Comparison of ENCODE assay signal across 2 cellular contexts in the genomic region with DNA sequence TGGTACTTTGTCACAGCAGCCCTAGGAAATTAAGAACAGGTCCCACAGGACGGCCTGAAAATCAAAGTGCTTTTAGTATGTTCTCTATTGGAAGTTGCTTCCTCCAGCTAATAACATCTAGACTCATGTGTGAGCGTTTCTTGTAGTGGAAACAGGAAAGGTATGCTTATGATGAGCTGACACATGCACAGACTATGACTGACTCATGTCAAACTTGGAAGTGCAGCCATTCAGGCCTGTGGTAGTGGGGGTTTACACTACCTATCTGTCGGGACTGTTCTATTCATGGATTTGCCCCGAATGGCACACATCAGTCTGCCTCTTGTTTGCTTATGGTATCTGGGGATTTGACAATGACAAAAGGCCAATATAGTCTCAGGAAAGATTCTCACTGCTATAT.
TF ChIP-seq lines count a peak whose summit lies in the region.

No MANE protein-coding gene starts in this region.

TF ChIP-seq in SK-N-SH, 30 proteins besides CTCF, POLR2A, EP300 and RAD21 (continued from another document):
- TF ChIP-seq, protein P1, sequence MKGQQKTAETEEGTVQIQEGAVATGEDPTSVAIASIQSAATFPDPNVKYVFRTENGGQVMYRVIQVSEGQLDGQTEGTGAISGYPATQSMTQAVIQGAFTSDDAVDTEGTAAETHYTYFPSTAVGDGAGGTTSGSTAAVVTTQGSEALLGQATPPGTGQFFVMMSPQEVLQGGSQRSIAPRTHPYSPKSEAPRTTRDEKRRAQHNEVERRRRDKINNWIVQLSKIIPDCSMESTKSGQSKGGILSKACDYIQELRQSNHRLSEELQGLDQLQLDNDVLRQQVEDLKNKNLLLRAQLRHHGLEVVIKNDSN (IDR thresholded peaks at IDR 0.05; ENCODE audit: borderline replicate concordance, low read depth): no peak
- no peak for TF ChIP-seq FOXM1 (IDR thresholded peaks at IDR 0.05; ENCODE audit: low read depth)
- TF ChIP-seq, protein P2, sequence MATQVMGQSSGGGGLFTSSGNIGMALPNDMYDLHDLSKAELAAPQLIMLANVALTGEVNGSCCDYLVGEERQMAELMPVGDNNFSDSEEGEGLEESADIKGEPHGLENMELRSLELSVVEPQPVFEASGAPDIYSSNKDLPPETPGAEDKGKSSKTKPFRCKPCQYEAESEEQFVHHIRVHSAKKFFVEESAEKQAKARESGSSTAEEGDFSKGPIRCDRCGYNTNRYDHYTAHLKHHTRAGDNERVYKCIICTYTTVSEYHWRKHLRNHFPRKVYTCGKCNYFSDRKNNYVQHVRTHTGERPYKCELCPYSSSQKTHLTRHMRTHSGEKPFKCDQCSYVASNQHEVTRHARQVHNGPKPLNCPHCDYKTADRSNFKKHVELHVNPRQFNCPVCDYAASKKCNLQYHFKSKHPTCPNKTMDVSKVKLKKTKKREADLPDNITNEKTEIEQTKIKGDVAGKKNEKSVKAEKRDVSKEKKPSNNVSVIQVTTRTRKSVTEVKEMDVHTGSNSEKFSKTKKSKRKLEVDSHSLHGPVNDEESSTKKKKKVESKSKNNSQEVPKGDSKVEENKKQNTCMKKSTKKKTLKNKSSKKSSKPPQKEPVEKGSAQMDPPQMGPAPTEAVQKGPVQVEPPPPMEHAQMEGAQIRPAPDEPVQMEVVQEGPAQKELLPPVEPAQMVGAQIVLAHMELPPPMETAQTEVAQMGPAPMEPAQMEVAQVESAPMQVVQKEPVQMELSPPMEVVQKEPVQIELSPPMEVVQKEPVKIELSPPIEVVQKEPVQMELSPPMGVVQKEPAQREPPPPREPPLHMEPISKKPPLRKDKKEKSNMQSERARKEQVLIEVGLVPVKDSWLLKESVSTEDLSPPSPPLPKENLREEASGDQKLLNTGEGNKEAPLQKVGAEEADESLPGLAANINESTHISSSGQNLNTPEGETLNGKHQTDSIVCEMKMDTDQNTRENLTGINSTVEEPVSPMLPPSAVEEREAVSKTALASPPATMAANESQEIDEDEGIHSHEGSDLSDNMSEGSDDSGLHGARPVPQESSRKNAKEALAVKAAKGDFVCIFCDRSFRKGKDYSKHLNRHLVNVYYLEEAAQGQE (IDR thresholded peaks at IDR 0.05; ENCODE audit: low read depth, low read length): no peak
- no peak for TF ChIP-seq EZH2phosphoT487 (IDR thresholded peaks at IDR 0.05; ENCODE audit: borderline replicate concordance, low read depth)
- TF ChIP-seq SIN3A (IDR thresholded peaks at IDR 0.05; ENCODE audit: borderline replicate concordance, low read depth, low read length): no peak
- TF ChIP-seq, protein P3, sequence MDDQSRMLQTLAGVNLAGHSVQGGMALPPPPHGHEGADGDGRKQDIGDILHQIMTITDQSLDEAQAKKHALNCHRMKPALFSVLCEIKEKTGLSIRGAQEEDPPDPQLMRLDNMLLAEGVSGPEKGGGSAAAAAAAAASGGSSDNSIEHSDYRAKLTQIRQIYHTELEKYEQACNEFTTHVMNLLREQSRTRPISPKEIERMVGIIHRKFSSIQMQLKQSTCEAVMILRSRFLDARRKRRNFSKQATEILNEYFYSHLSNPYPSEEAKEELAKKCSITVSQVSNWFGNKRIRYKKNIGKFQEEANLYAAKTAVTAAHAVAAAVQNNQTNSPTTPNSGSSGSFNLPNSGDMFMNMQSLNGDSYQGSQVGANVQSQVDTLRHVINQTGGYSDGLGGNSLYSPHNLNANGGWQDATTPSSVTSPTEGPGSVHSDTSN (IDR thresholded peaks at IDR 0.05): peak; percentile 49; the same call in 1 of the 2 replicates
- no peak for TF ChIP-seq JUND (IDR thresholded peaks at IDR 0.05)
- TF ChIP-seq MEF2A (IDR thresholded peaks at IDR 0.05; ENCODE audit: borderline replicate concordance, low read depth): no peak

TF ChIP-seq in WTC11, 78 proteins besides CTCF, POLR2A, EP300 and RAD21 (continued from another document):
- TF ChIP-seq, protein P4, sequence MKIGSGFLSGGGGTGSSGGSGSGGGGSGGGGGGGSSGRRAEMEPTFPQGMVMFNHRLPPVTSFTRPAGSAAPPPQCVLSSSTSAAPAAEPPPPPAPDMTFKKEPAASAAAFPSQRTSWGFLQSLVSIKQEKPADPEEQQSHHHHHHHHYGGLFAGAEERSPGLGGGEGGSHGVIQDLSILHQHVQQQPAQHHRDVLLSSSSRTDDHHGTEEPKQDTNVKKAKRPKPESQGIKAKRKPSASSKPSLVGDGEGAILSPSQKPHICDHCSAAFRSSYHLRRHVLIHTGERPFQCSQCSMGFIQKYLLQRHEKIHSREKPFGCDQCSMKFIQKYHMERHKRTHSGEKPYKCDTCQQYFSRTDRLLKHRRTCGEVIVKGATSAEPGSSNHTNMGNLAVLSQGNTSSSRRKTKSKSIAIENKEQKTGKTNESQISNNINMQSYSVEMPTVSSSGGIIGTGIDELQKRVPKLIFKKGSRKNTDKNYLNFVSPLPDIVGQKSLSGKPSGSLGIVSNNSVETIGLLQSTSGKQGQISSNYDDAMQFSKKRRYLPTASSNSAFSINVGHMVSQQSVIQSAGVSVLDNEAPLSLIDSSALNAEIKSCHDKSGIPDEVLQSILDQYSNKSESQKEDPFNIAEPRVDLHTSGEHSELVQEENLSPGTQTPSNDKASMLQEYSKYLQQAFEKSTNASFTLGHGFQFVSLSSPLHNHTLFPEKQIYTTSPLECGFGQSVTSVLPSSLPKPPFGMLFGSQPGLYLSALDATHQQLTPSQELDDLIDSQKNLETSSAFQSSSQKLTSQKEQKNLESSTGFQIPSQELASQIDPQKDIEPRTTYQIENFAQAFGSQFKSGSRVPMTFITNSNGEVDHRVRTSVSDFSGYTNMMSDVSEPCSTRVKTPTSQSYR (CRISPR knock-in tag; IDR thresholded peaks at IDR 0.05): no peak
- TF ChIP-seq TCF7 (CRISPR knock-in tag; IDR thresholded peaks at IDR 0.05; ENCODE audit: low read depth) (no peak), ZNF396 (CRISPR knock-in tag; IDR thresholded peaks at IDR 0.05; ENCODE audit: borderline replicate concordance) (no peak), CREM (CRISPR knock-in tag; IDR thresholded peaks at IDR 0.05) (no peak), SMAD4 (CRISPR knock-in tag; IDR thresholded peaks at IDR 0.05) (no peak), TP53 (CRISPR knock-in tag; IDR thresholded peaks at IDR 0.05) (no peak), NFYB (CRISPR knock-in tag; conservative IDR thresholded peaks at IDR 0.05; ENCODE audit: low read depth) (no peak), GABPB1 (CRISPR knock-in tag; IDR thresholded peaks at IDR 0.05) (no peak), NR3C1 (CRISPR knock-in tag; conservative IDR thresholded peaks at IDR 0.05; ENCODE audit: low read depth) (no peak)
- TF ChIP-seq, protein P5, sequence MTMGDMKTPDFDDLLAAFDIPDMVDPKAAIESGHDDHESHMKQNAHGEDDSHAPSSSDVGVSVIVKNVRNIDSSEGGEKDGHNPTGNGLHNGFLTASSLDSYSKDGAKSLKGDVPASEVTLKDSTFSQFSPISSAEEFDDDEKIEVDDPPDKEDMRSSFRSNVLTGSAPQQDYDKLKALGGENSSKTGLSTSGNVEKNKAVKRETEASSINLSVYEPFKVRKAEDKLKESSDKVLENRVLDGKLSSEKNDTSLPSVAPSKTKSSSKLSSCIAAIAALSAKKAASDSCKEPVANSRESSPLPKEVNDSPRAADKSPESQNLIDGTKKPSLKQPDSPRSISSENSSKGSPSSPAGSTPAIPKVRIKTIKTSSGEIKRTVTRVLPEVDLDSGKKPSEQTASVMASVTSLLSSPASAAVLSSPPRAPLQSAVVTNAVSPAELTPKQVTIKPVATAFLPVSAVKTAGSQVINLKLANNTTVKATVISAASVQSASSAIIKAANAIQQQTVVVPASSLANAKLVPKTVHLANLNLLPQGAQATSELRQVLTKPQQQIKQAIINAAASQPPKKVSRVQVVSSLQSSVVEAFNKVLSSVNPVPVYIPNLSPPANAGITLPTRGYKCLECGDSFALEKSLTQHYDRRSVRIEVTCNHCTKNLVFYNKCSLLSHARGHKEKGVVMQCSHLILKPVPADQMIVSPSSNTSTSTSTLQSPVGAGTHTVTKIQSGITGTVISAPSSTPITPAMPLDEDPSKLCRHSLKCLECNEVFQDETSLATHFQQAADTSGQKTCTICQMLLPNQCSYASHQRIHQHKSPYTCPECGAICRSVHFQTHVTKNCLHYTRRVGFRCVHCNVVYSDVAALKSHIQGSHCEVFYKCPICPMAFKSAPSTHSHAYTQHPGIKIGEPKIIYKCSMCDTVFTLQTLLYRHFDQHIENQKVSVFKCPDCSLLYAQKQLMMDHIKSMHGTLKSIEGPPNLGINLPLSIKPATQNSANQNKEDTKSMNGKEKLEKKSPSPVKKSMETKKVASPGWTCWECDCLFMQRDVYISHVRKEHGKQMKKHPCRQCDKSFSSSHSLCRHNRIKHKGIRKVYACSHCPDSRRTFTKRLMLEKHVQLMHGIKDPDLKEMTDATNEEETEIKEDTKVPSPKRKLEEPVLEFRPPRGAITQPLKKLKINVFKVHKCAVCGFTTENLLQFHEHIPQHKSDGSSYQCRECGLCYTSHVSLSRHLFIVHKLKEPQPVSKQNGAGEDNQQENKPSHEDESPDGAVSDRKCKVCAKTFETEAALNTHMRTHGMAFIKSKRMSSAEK (CRISPR knock-in tag; IDR thresholded peaks at IDR 0.05; ENCODE audit: borderline replicate concordance): no peak
- TF ChIP-seq, protein P6, sequence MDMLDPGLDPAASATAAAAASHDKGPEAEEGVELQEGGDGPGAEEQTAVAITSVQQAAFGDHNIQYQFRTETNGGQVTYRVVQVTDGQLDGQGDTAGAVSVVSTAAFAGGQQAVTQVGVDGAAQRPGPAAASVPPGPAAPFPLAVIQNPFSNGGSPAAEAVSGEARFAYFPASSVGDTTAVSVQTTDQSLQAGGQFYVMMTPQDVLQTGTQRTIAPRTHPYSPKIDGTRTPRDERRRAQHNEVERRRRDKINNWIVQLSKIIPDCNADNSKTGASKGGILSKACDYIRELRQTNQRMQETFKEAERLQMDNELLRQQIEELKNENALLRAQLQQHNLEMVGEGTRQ (CRISPR knock-in tag; IDR thresholded peaks at IDR 0.05): no peak
- TF ChIP-seq, protein P7, sequence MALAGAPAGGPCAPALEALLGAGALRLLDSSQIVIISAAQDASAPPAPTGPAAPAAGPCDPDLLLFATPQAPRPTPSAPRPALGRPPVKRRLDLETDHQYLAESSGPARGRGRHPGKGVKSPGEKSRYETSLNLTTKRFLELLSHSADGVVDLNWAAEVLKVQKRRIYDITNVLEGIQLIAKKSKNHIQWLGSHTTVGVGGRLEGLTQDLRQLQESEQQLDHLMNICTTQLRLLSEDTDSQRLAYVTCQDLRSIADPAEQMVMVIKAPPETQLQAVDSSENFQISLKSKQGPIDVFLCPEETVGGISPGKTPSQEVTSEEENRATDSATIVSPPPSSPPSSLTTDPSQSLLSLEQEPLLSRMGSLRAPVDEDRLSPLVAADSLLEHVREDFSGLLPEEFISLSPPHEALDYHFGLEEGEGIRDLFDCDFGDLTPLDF (CRISPR knock-in tag; IDR thresholded peaks at IDR 0.05): no peak
